9 cellular contexts compared by ENCODE assay signal in genomic region chr12:54304187-54304810, GRCh38. TPM values are rescaled to one million over a fixed set of nuclear protein-coding genes. Genes with fewer than 3 reads are reported as not detected.
DNase-seq lines count a peak whose midpoint lies in the region; ATAC-seq and TF ChIP-seq lines count a peak whose summit lies in the region.
"Had no signal": no experiment of that assay in that cellular context is flagged by ENCODE, and none has a peak within 500 bp of the region (broad histone marks: within the 10 kb centered on the region; RNA-seq: fewer than 3 reads in every experiment).

No MANE protein-coding gene starts in this region.

- intact Hi-C loops in Right ventricle myocardium inferior (cut with DNase I) = no loop called here
- intact Hi-C loops in sigmoid colon (cut with DNase I) = no loop called here

- no peak for TF ChIP-seq POLR2A in sigmoid colon (IDR thresholded peaks at IDR 0.05)

- no peak overlapping the region for H3K27ac ChIP-seq in RWPE2 (ENCODE audit: poor library complexity, severe bottlenecking)
- no peak overlapping the region for H3K27ac ChIP-seq in sigmoid colon

- H3K4me1 ChIP-seq in RWPE2 (ENCODE audit: insufficient read depth, poor library complexity, severe bottlenecking) (peaks cover 24% of the 10 kb centered on the region), sigmoid colon (peaks cover 0 to 9% (median 8%) of the 10 kb centered on the region in 4 donors)

- WGBS in sigmoid colon, 2 donors = 12 to 22% methylated on average over 12 of the region's 12 CpGs

- no peak for TF ChIP-seq EP300 in sigmoid colon (IDR thresholded peaks at IDR 0.05)

- DNase-seq in RWPE2 (ENCODE audit: low spot score) (peak; percentile 78), Right ventricle myocardium inferior (ENCODE audit: missing footprints) (peak; percentile 90), sigmoid colon (peak; percentile 71), SW 1271 (lab: John Stamatoyannopoulos, UW) (no peak), DMS153 treated with DMSO at 0.1 percent for 48 hours (lab: John Stamatoyannopoulos, UW; ENCODE audit: unreplicated experiment) (no peak), NCI-H1436 (lab: John Stamatoyannopoulos, UW) (no peak)

- no peak overlapping the region for H3K4me3 ChIP-seq in RWPE2 (ENCODE audit: severe bottlenecking)
- H3K4me3 ChIP-seq in sigmoid colon = no peak overlapping the region

- H3K9me3 ChIP-seq in RWPE2 (ENCODE audit: severe bottlenecking) = no peaks in the 10 kb centered on the region
- H3K9me3 ChIP-seq in sigmoid colon = no peaks in the 10 kb centered on the region

- ATAC-seq in HG02759 (IDR thresholded peaks at IDR 0.05; ENCODE audit: unreplicated experiment) = peak; percentile 58
- ATAC-seq in RWPE2 (ENCODE audit: low read depth) = peak; percentile 60
- peak; percentile 79 for ATAC-seq in Right ventricle myocardium inferior
- ATAC-seq in GM18909 (IDR thresholded peaks at IDR 0.05; ENCODE audit: poor library complexity, unreplicated experiment) = no peak

- H3K36me3 ChIP-seq in RWPE2 (ENCODE audit: low read depth) = no peaks in the 10 kb centered on the region
- no peaks in the 10 kb centered on the region for H3K36me3 ChIP-seq in sigmoid colon

- no peaks in the 10 kb centered on the region for H3K27me3 ChIP-seq in RWPE2 (ENCODE audit: insufficient read depth, poor library complexity, severe bottlenecking)
- H3K27me3 ChIP-seq in sigmoid colon = peaks cover 0 to 35% (median 9%) of the 10 kb centered on the region in 3 donors

- TF ChIP-seq CTCF in RWPE2 (IDR thresholded peaks at IDR 0.05; ENCODE audit: poor library complexity, severe bottlenecking) (no peak), sigmoid colon (IDR thresholded peaks at IDR 0.05) (no peak)

RNA-seq across cellular contexts. Expression of gene NFE2, which starts 3.5 kb away (rescaled TPM):
- total RNA-seq in Right ventricle myocardium inferior = 1.1 TPM
- total RNA-seq in sigmoid colon = under 1 TPM in 1 of 4 donors, not detected in 3; 0.54 TPM
- polyA plus RNA-seq in sigmoid colon = under 1 TPM in 1 of 3 donors, not detected in 2; 0.45 TPM
- total RNA-seq: dermis microvascular lymphatic vessel endothelial cell had no signal

RNA-seq across cellular contexts. Expression of gene COPZ1, which starts 20.6 kb away (rescaled TPM):
- total RNA-seq in Right ventricle myocardium inferior (130 TPM), sigmoid colon (10 to 100 TPM; 39.6 to 74.2 (median 61.2) TPM)
- 100 to 1,000 TPM; 114 to 155 (median 147) TPM for polyA plus RNA-seq in sigmoid colon

RNA-seq across cellular contexts. Expression of gene HNRNPA1, which starts 23.8 kb away (rescaled TPM):
- total RNA-seq in Right ventricle myocardium inferior = 371 TPM
- 100 to 1,000 TPM; 318 to 657 (median 410) TPM for total RNA-seq in sigmoid colon
- 1,000 to 10,000 TPM in 2 of 3 donors, 100 to 1,000 TPM in 1; 594 to 1,311 (median 1,117) TPM for polyA plus RNA-seq in sigmoid colon

RNA-seq across cellular contexts. Expression of gene CBX5, which starts 24.4 kb away (rescaled TPM):
- total RNA-seq in Right ventricle myocardium inferior (43.0 TPM), sigmoid colon (10 to 100 TPM; 18.6 to 30.7 (median 24.8) TPM)
- polyA plus RNA-seq in sigmoid colon = 10 to 100 TPM in 1 of 3 donors, 1 to 10 TPM in 2; 3.0 to 17.2 (median 4.9) TPM

RNA-seq across cellular contexts. Expression of gene GPR84, which starts 60.0 kb away (rescaled TPM):
- 0.22 TPM for total RNA-seq in Right ventricle myocardium inferior
- total RNA-seq in sigmoid colon = under 1 TPM in 1 of 4 donors, not detected in 3; 0.54 TPM
- under 1 TPM; 0.60 to 0.92 (median 0.69) TPM for polyA plus RNA-seq in sigmoid colon
- total RNA-seq: dermis microvascular lymphatic vessel endothelial cell had no signal

Comparison
In these comparisons a context has a peak if more than half of its experiments do, and no peak if none do; other contexts are left out.
1. DNase-seq: peak in RWPE2 (single experiment), Right ventricle myocardium inferior (single experiment) and sigmoid colon (single experiment); none in SW 1271 (0 of 2), DMS153 treated with DMSO at 0.1 percent for 48 hours (single experiment) and NCI-H1436 (single experiment).